14 cellular contexts compared by ENCODE assay signal in genomic region chr17:57135748-57136342, GRCh38. TPM values are rescaled to one million over a fixed set of nuclear protein-coding genes. Genes with fewer than 3 reads are reported as not detected.
A peak's percentile ranks its signal among the peaks of the same experiment; 100 is the strongest.
DNase-seq lines count a peak whose midpoint lies in the region; ATAC-seq lines count a peak whose summit lies in the region.
"Had no signal": no experiment of that assay in that cellular context is flagged by ENCODE, and none has a peak within 500 bp of the region (broad histone marks: within the 10 kb centered on the region; RNA-seq: fewer than 3 reads in every experiment).

No MANE protein-coding gene starts in this region.

- ATAC-seq in natural killer cell treated with Interleukin-12 subunit alpha and Interleukin-12 subunit beta and Interleukin-15 and Interleukin-18, amount 100 ng/mL, for 72 hours, result no peak

- H3K27ac Mint-ChIP-seq in natural killer cell treated with Interleukin-12 subunit alpha and Interleukin-12 subunit beta and Interleukin-15 and Interleukin-18, amount 100 ng/mL, for 72 hours, result no peak overlapping the region
- H3K27ac Mint-ChIP-seq: activated T-helper 1 cell treated with anti-CD3 and anti-CD28 coated beads, Interleukin-12 subunit alpha, Interleukin-12 subunit beta, Interleukin-2, Interleukin-4 antibody, amounts not matched to agents 30 ng/mL and 10 ng/mL and 1 ng/mL, durations not matched to agents 14 hours and 24 hours and 36 hours had no signal

- peaks cover 0 to 12% (median 0%) of the 10 kb centered on the region in 11 experiments; a peak in 2 of 22 replicates for H3K27me3 ChIP-seq in BLaER1 treated with 17β-estradiol and CSF1 and Interleukin-3, amounts not matched to agents 10 nM and 100 nM
- H3K27me3 ChIP-seq: cardiac muscle cell had no signal

- H3K36me3 Mint-ChIP-seq in natural killer cell treated with Interleukin-12 subunit alpha and Interleukin-12 subunit beta and Interleukin-15 and Interleukin-18, amount 100 ng/mL, for 72 hours, result no peaks in the 10 kb centered on the region

- H3K9me3 ChIP-seq in BLaER1 treated with 17β-estradiol and CSF1 and Interleukin-3, amounts not matched to agents 10 nM and 100 nM (replicated peaks in 1 of 11), result no peaks in the 10 kb centered on the region

- H3K4me1 Mint-ChIP-seq in natural killer cell treated with Interleukin-12 subunit alpha and Interleukin-12 subunit beta and Interleukin-15 and Interleukin-18, amount 100 ng/mL, for 72 hours (ENCODE audit: low read depth in 2 of 2), result peaks cover 0 to 4% of the 10 kb centered on the region in 2 donors

- DNase-seq in Kasumi-1 (lab: John Stamatoyannopoulos, UW) (peak; percentile 53 to 61), SHP77 (lab: John Stamatoyannopoulos, UW) (peak; percentile 11 to 43), middle frontal gyrus (ENCODE audit: extremely low spot score, low spot score) (peak; percentile 16), DMS53 treated with DMSO at 0.1 percent for 48 hours (lab: John Stamatoyannopoulos, UW; ENCODE audit: unreplicated experiment) (no peak), T1000 (lab: John Stamatoyannopoulos, UW) (no peak)
- DNase-seq in natural killer cell treated with Interleukin-12 subunit alpha and Interleukin-12 subunit beta and Interleukin-15 and Interleukin-18, amount 100 ng/mL, for 72 hours (ENCODE audit: low spot score), result no peak
- DNase-seq in activated T-cell treated with anti-CD3 and anti-CD28 coated beads, Interleukin-2, amount 50 U/mL, for 1 hour, result no peak
- DNase-seq: hippocampal formation, mesendoderm, WERI-Rb-1 had no signal

- H3K36me3 ChIP-seq in BLaER1 treated with 17β-estradiol and CSF1 and Interleukin-3, amounts not matched to agents 10 nM and 100 nM, result no peaks in the 10 kb centered on the region
- H3K36me3 ChIP-seq: cardiac muscle cell, WERI-Rb-1 had no signal

- H3K27ac ChIP-seq in BLaER1 treated with 17β-estradiol and CSF1 and Interleukin-3, amounts not matched to agents 10 nM and 100 nM, result peak overlapping the region in 8 of 11 experiments; percentile 45 to 81 (median 70); a peak in 16 of 22 replicates
- H3K27ac ChIP-seq: cardiac muscle cell, epithelial cell of prostate, WERI-Rb-1 had no signal

- H3K4me2 ChIP-seq in BLaER1 treated with 17β-estradiol and CSF1 and Interleukin-3, amounts not matched to agents 10 nM and 100 nM, result peak overlapping the region; percentile 79 to 99 (median 88)

- no peak overlapping the region for H3K4me3 Mint-ChIP-seq in natural killer cell treated with Interleukin-12 subunit alpha and Interleukin-12 subunit beta and Interleukin-15 and Interleukin-18, amount 100 ng/mL, for 72 hours
- H3K4me3 Mint-ChIP-seq: activated T-helper 1 cell treated with anti-CD3 and anti-CD28 coated beads, Interleukin-12 subunit alpha, Interleukin-12 subunit beta, Interleukin-2, Interleukin-4 antibody, amounts not matched to agents 30 ng/mL and 10 ng/mL and 1 ng/mL, durations not matched to agents 14 hours and 24 hours and 36 hours had no signal

- no peaks in the 10 kb centered on the region for H3K9me3 Mint-ChIP-seq in natural killer cell treated with Interleukin-12 subunit alpha and Interleukin-12 subunit beta and Interleukin-15 and Interleukin-18, amount 100 ng/mL, for 72 hours
- H3K9me3 Mint-ChIP-seq: activated T-helper 1 cell treated with anti-CD3 and anti-CD28 coated beads, Interleukin-12 subunit alpha, Interleukin-12 subunit beta, Interleukin-2, Interleukin-4 antibody, amounts not matched to agents 30 ng/mL and 10 ng/mL and 1 ng/mL, durations not matched to agents 14 hours and 24 hours and 36 hours had no signal

- H3K27me3 Mint-ChIP-seq in natural killer cell treated with Interleukin-12 subunit alpha and Interleukin-12 subunit beta and Interleukin-15 and Interleukin-18, amount 100 ng/mL, for 72 hours, result peaks cover 7 to 10% of the 10 kb centered on the region in 2 donors

- H4K20me1 ChIP-seq in BLaER1 treated with 17β-estradiol and CSF1 and Interleukin-3, amounts not matched to agents 10 nM and 100 nM, result no peaks in the 10 kb centered on the region; a peak in 1 of 22 replicates

- H3K9ac ChIP-seq in BLaER1 treated with 17β-estradiol and CSF1 and Interleukin-3, amounts not matched to agents 10 nM and 100 nM, result peak overlapping the region in 10 of 11 experiments; percentile 12 to 82 (median 60); a peak in 17 of 22 replicates

- peaks cover 20 to 85% (median 80%) of the 10 kb centered on the region in 10 experiments for H3K4me1 ChIP-seq in BLaER1 treated with 17β-estradiol and CSF1 and Interleukin-3, amounts not matched to agents 10 nM and 100 nM

- H3K4me3 ChIP-seq in BLaER1 treated with 17β-estradiol and CSF1 and Interleukin-3, amounts not matched to agents 10 nM and 100 nM, result peak overlapping the region in 8 of 10 experiments; percentile 23 to 56 (median 44); a peak in 14 of 20 replicates
- H3K4me3 ChIP-seq: cardiac muscle cell had no signal

RNA-seq across cellular contexts. Expression of gene AKAP1, which starts 50.8 kb away (rescaled TPM):
- total RNA-seq in natural killer cell treated with Interleukin-12 subunit alpha and Interleukin-12 subunit beta and Interleukin-15 and Interleukin-18, amount 100 ng/mL, for 72 hours, result 10 to 100 TPM; 25.3 to 69.9 TPM

Comparison
In these comparisons a context has a peak if more than half of its experiments do, and no peak if none do; other contexts are left out.
1. DNase-seq: peak in Kasumi-1 (2 of 2), SHP77 (2 of 2) and middle frontal gyrus (single experiment); none in DMS53 treated with DMSO at 0.1 percent for 48 hours (single experiment), T1000 (single experiment), natural killer cell treated with Interleukin-12 subunit alpha and Interleukin-12 subunit beta and Interleukin-15 and Interleukin-18, amount 100 ng/mL, for 72 hours (single experiment) and activated T-cell treated with anti-CD3 and anti-CD28 coated beads, Interleukin-2, amount 50 U/mL, for 1 hour (single experiment).